ENCODE assay signal across 8 cellular contexts in genomic region chr20:1185781-1186334, GRCh38. TPM values are rescaled to one million over a fixed set of nuclear protein-coding genes. Genes with fewer than 3 reads are reported as not detected.
A peak's percentile ranks its signal among the peaks of the same experiment; 100 is the strongest.
DNase-seq lines count a peak whose midpoint lies in the region; TF ChIP-seq lines count a peak whose summit lies in the region.

No MANE protein-coding gene starts in this region.

- DNase-seq in DMS53 (lab: John Stamatoyannopoulos, UW) (peak; percentile 87), SK-MEL-5 (ENCODE audit: low read depth, low spot score) (peak; percentile 77), astrocyte of the spinal cord (ENCODE audit: low read depth, low spot score) (peak; percentile 7), islet precursor cell (peak; percentile 77), amniotic stem cell (lab: John Stamatoyannopoulos, UW) (no peak)
- DNase-seq in Jurkat, Clone E6-1 (ENCODE audit: low read depth, low spot score) = peak; percentile 48
- peak; percentile 5 to 55 (median 15) for DNase-seq in stimulated activated CD4-positive, alpha-beta T cell treated with anti-CD3 and anti-CD28 coated beads, TNF-alpha, amount 100 ng/mL, for 24 hours (ENCODE audit: low read depth in 3 of 3)
- DNase-seq in NK-92 treated with Interleukin-12 subunit alpha and Interleukin-12 subunit beta, amount 100 ng/mL, for 24 hours (lab: John Stamatoyannopoulos, UW) = no peak

- peak; percentile 69 for TF ChIP-seq CTCF in astrocyte of the spinal cord (IDR thresholded peaks at IDR 0.05; ENCODE audit: low read depth, low read length)

- peak overlapping the region; percentile 41 for H3K4me3 ChIP-seq in Jurkat, Clone E6-1 (ENCODE audit: low read length)
- no peak overlapping the region for H3K4me3 ChIP-seq in astrocyte of the spinal cord (ENCODE audit: low read depth, low read length)

- in situ Hi-C loops in SK-MEL-5 (cut with HindIII; ENCODE audit: low pct_unique_long_range_greater_than_20kb, low sequenced_read_pairs) = no loop called here
- in situ Hi-C loops in astrocyte of the spinal cord (cut with HindIII; ENCODE audit: low sequenced_read_pairs) = no loop called here

RNA-seq across cellular contexts. Expression of gene TMEM74B, which starts 1.1 kb away (rescaled TPM):
- polyA plus RNA-seq in Jurkat, Clone E6-1 (2012; ENCODE audit: insufficient read depth, insufficient read length) = 2.9 TPM
- total RNA-seq in SK-MEL-5 (2014; rRNA removed; shearing (Covaris generic)) = 3.9 and 5.7 TPM in 2 replicates
- 1.9 TPM in 2 replicates for polyA plus RNA-seq in SK-MEL-5 (2015; cell fraction: cytosol; rRNA removed)
- polyA plus RNA-seq in SK-MEL-5 (2015; cell fraction: nucleus; rRNA removed) = 62.0 and 65.1 TPM in 2 replicates

RNA-seq across cellular contexts. Expression of gene C20orf202, which starts 17.4 kb away (rescaled TPM):
- polyA plus RNA-seq in Jurkat, Clone E6-1 (2012; ENCODE audit: insufficient read depth, insufficient read length) = not detected
- not detected in 2 replicates for total RNA-seq in SK-MEL-5 (2014; rRNA removed; shearing (Covaris generic))
- polyA plus RNA-seq in SK-MEL-5 (2015; cell fraction: cytosol; rRNA removed) = not detected in 2 replicates
- not detected in 2 replicates for polyA plus RNA-seq in SK-MEL-5 (2015; cell fraction: nucleus; rRNA removed)

RNA-seq across cellular contexts. Expression of gene RAD21L1, which starts 40.0 kb away (rescaled TPM):
- polyA plus RNA-seq in Jurkat, Clone E6-1 (2012; ENCODE audit: insufficient read depth, insufficient read length) = not detected
- 0.11 TPM in 1 of 2 replicates, not detected in the other for total RNA-seq in SK-MEL-5 (2014; rRNA removed; shearing (Covaris generic))
- polyA plus RNA-seq in SK-MEL-5 (2015; cell fraction: cytosol; rRNA removed) = 0.08 TPM in 1 of 2 replicates, not detected in the other
- not detected in 2 replicates for polyA plus RNA-seq in SK-MEL-5 (2015; cell fraction: nucleus; rRNA removed)

Comparison
In these comparisons a context has a peak if more than half of its experiments do, and no peak if none do; other contexts are left out.
1. DNase-seq: peak in DMS53 (single experiment), Jurkat, Clone E6-1 (single experiment), SK-MEL-5 (single experiment), astrocyte of the spinal cord (single experiment), islet precursor cell (single experiment) and stimulated activated CD4-positive, alpha-beta T cell treated with anti-CD3 and anti-CD28 coated beads, TNF-alpha, amount 100 ng/mL, for 24 hours (3 of 3); none in NK-92 treated with Interleukin-12 subunit alpha and Interleukin-12 subunit beta, amount 100 ng/mL, for 24 hours (single experiment) and amniotic stem cell (single experiment).